In the genomic region with DNA sequence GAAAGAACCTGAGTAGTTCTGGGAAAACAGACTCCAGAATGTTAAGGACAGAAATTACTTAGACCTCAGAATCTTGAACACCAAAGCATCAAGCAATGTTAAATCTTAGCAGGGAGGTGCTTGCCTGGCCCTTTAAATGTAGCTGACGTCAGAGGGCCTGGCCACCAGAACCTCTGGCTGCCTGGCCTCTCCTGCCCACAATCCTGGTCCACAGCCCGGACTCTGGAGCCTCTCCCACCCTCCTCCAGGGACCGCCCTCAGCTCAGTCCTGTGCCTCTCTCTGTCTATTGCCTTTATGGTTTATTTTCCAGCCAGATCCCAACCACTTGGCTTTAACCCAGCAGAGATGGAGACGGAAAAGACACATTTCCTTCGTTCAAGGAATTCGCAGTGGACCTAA, we compare ENCODE assay signal across 20 cellular contexts. TPM values are rescaled to one million over a fixed set of nuclear protein-coding genes. Genes with fewer than 3 reads are reported as not detected.
DNase-seq lines count a peak whose midpoint lies in the region; ATAC-seq, FAIRE-seq and TF ChIP-seq lines count a peak whose summit lies in the region.
"Had no signal": no experiment of that assay in that cellular context is flagged by ENCODE, and none has a peak within 500 bp of the region (broad histone marks: within the 10 kb centered on the region; RNA-seq: fewer than 3 reads in every experiment).

No MANE protein-coding gene starts in this region.

- WGBS in H1 (ENCODE audit: extremely low coverage in 1 of 2, insufficient coverage in 1 of 2, insufficient read length in 1 of 2, insufficient replicate concordance in 2 of 2, low coverage in 1 of 2, low lambda C conversion rate in 2 of 2, missing lambda C conversion rate in 1 of 2), 2 experiments, result 73% methylated on average over 6 of the region's 6 CpGs; no CpG with 5 or more reads in 1 of the 2 experiments

- H3K79me2 ChIP-seq in H1 (ENCODE audit: control insufficient read depth in 1 of 2, insufficient read depth in 2 of 2, low read length in 2 of 2), result no peaks in the 10 kb centered on the region

- H3K9me3 Mint-ChIP-seq in activated naive CD4-positive, alpha-beta T cell treated with anti-CD3 and anti-CD28 coated beads, Interleukin-2, amount 10 ng/mL, durations not matched to agents 7 days and 5 days, result no peaks in the 10 kb centered on the region
- no peaks in the 10 kb centered on the region for H3K9me3 Mint-ChIP-seq in nephron progenitor cell
- H3K9me3 Mint-ChIP-seq: CD8-positive, alpha-beta memory T cell; nephron; type B pancreatic cell had no signal

- TF ChIP-seq RAD21 in H1 (IDR thresholded peaks at IDR 0.05 in 1 of 2, conservative IDR thresholded peaks at IDR 0.05 in 1 of 2; ENCODE audit: low read depth in 2 of 2, low read length in 2 of 2), result peak in 1 of 2 experiments; percentile 34; a peak in 2 of 4 replicates

- no peak overlapping the region for H4K5ac ChIP-seq in H1 (ENCODE audit: insufficient read length, low read depth, low read length)

- TF ChIP-seq CTCF in right atrium auricular region (IDR thresholded peaks at IDR 0.05) (no peak), H1 (IDR thresholded peaks at IDR 0.05; ENCODE audit: control extremely low read depth in 1 of 3, insufficient read depth in 1 of 3, low read depth in 1 of 3, low read length in 3 of 3) (no peak), nephron progenitor cell (IDR thresholded peaks at IDR 0.05) (no peak)

- H2BK15ac ChIP-seq in H1 (ENCODE audit: low read length), result no peak overlapping the region

- H3K27ac Mint-ChIP-seq in activated naive CD4-positive, alpha-beta T cell treated with anti-CD3 and anti-CD28 coated beads, Interleukin-2, amount 10 ng/mL, durations not matched to agents 7 days and 5 days, result no peak overlapping the region
- H3K27ac Mint-ChIP-seq in nephron progenitor cell, result no peak overlapping the region
- H3K27ac Mint-ChIP-seq: nephron, type B pancreatic cell had no signal

- no peaks in the 10 kb centered on the region for H3K27me3 ChIP-seq in right atrium auricular region
- H3K27me3 ChIP-seq in H1 (replicated peaks in 1 of 4; ENCODE audit: control insufficient read depth in 3 of 4, extremely low read depth in 1 of 4, insufficient read depth in 3 of 4, low read length in 3 of 4), result no peaks in the 10 kb centered on the region
- H3K27me3 ChIP-seq: breast epithelium had no signal

- H2BK5ac ChIP-seq in H1 (ENCODE audit: low read depth, low read length), result no peak overlapping the region

- peak overlapping the region; percentile 71; the same call in 1 of the 2 replicates for H4K8ac ChIP-seq in H1 (ENCODE audit: extremely low read depth, insufficient read depth, low read length)

- CTCF ChIA-PET in H1 (lab: Charles Lee; ENCODE audit: partially characterized antibody), result interaction anchor here (0.6 kb wide), 1 partner anchor 193 kb away, joined by 3 read pairs; no protein-coding TSS in a partner anchor
- CTCF ChIA-PET in activated naive CD4-positive, alpha-beta T cell treated with anti-CD3 and anti-CD28 coated beads, Interleukin-2, amount 10 ng/mL, durations not matched to agents 7 days and 5 days (lab: Charles Lee), result no interaction called here

- POLR2A ChIA-PET in H1 (lab: Charles Lee; ENCODE audit: partially characterized antibody), result interaction anchor here (0.9 kb wide), 1 partner anchor 16 kb away, joined by 3 read pairs; no protein-coding TSS in a partner anchor

- TF ChIP-seq EP300 in H1 (IDR thresholded peaks at IDR 0.05; ENCODE audit: borderline replicate concordance in 1 of 2, low read depth in 2 of 2, low read length in 2 of 2), result no peak

- H3K4me2 ChIP-seq in H1 (ENCODE audit: insufficient read depth in 1 of 2, low read depth in 2 of 2, low read length in 2 of 2), result no peak overlapping the region

- no peak for FAIRE-seq in H1 (lab: Jason Lieb, UNC)
- FAIRE-seq: GM18507 had no signal

- DNase-seq in Right ventricle myocardium inferior (ENCODE audit: missing footprints), result no peak
- DNase-seq in right atrium auricular region (ENCODE audit: low spot score), result no peak
- DNase-seq in H1 (ENCODE audit: low read depth in 1 of 2, low spot score in 2 of 2), result no peak
- DNase-seq in left kidney (ENCODE audit: low read depth, low spot score), result peak; percentile 9
- DNase-seq in activated naive CD4-positive, alpha-beta T cell treated with anti-CD3 and anti-CD28 coated beads, Interleukin-2, amount 10 ng/mL, durations not matched to agents 7 days and 5 days, result no peak
- no peak for DNase-seq in nephron progenitor cell
- DNase-seq: 8988T; activated gamma-delta T cell; CD8-positive, alpha-beta memory T cell; GF-D8; NCI-H446; OCI-M1; stimulated activated CD4-positive, alpha-beta T cell treated with anti-CD3 and anti-CD28 coated beads, Interleukin-4, amount 100 ng/mL, for 24 hours; WERI-Rb-1 had no signal

- H3K9me3 ChIP-seq in right atrium auricular region, result no peaks in the 10 kb centered on the region
- H3K9me3 ChIP-seq in H1 (ENCODE audit: insufficient read depth in 2 of 2, low read depth in 1 of 2, low read length in 1 of 2), result no peaks in the 10 kb centered on the region
- H3K9me3 ChIP-seq: breast epithelium had no signal

- H4K91ac ChIP-seq in H1 (replicated peaks; ENCODE audit: insufficient read length, low read length), result no peak overlapping the region

- no peaks in the 10 kb centered on the region for H4K20me1 ChIP-seq in H1 (replicated peaks in 1 of 2; ENCODE audit: control insufficient read depth in 1 of 2, insufficient read depth in 2 of 2, low read length in 2 of 2)

- no peak overlapping the region for H3K9ac ChIP-seq in H1 (replicated peaks in 1 of 4; ENCODE audit: extremely low read depth in 1 of 4, low read depth in 3 of 4, low read length in 3 of 4)

- H3K23ac ChIP-seq in H1 (ENCODE audit: insufficient read length), result no peak overlapping the region

- TF ChIP-seq POLR2A in H1 (IDR thresholded peaks at IDR 0.05; ENCODE audit: control extremely low read depth in 1 of 2, low read depth in 2 of 2, low read length in 2 of 2), result no peak

- no peaks in the 10 kb centered on the region for H3K79me1 ChIP-seq in H1 (ENCODE audit: low read depth, low read length)

- no peak overlapping the region for H2BK20ac ChIP-seq in H1 (ENCODE audit: low read length)

- H3K4me3 ChIP-seq in right atrium auricular region (no peak overlapping the region), H1 (ENCODE audit: extremely low read depth in 1 of 4, insufficient read depth in 2 of 4, low read depth in 3 of 4, low read length in 4 of 4) (no peak overlapping the region)
- H3K4me3 ChIP-seq: breast epithelium had no signal

- peak; percentile 79 for ATAC-seq in Right ventricle myocardium inferior
- no peak for ATAC-seq in GM21786 (IDR thresholded peaks at IDR 0.05; ENCODE audit: unreplicated experiment)
- no peak for ATAC-seq in HG03108 (IDR thresholded peaks at IDR 0.05; ENCODE audit: unreplicated experiment)

- no peak overlapping the region for H2AK5ac ChIP-seq in H1 (ENCODE audit: low read depth, low read length)

- no peak overlapping the region for H2BK120ac ChIP-seq in H1 (replicated peaks; ENCODE audit: low read depth, low read length)

- no peak overlapping the region for H3K4me3 Mint-ChIP-seq in activated naive CD4-positive, alpha-beta T cell treated with anti-CD3 and anti-CD28 coated beads, Interleukin-2, amount 10 ng/mL, durations not matched to agents 7 days and 5 days
- H3K4me3 Mint-ChIP-seq in nephron progenitor cell, result no peak overlapping the region
- H3K4me3 Mint-ChIP-seq: CD8-positive, alpha-beta memory T cell; nephron; type B pancreatic cell had no signal

- peak overlapping the region; percentile 91 for H2AFZ ChIP-seq in H1 (ENCODE audit: low read length)

- H3K4me1 Mint-ChIP-seq in activated naive CD4-positive, alpha-beta T cell treated with anti-CD3 and anti-CD28 coated beads, Interleukin-2, amount 10 ng/mL, durations not matched to agents 7 days and 5 days, result peaks cover 45% of the 10 kb centered on the region
- H3K4me1 Mint-ChIP-seq in nephron progenitor cell, result peaks cover 27% of the 10 kb centered on the region

- no peak overlapping the region for H2BK12ac ChIP-seq in H1 (ENCODE audit: low read depth, low read length)

- no peak overlapping the region for H3K18ac ChIP-seq in H1 (ENCODE audit: extremely low read depth, low read length)

- peaks cover 0 to 8% of the 10 kb centered on the region in 2 donors for H3K4me1 ChIP-seq in right atrium auricular region
- H3K4me1 ChIP-seq in H1 (replicated peaks in 1 of 4; ENCODE audit: control insufficient read depth in 3 of 4, insufficient read depth in 4 of 4, low read length in 3 of 4), result no peaks in the 10 kb centered on the region; a peak in 2 of 7 replicates
- H3K4me1 ChIP-seq: breast epithelium had no signal

- H3K56ac ChIP-seq in H1 (replicated peaks; ENCODE audit: insufficient read length, low read depth, low read length), result no peak overlapping the region

- H3K14ac ChIP-seq in H1 (ENCODE audit: insufficient read length), result no peak overlapping the region

- intact Hi-C loops in Right ventricle myocardium inferior (cut with DNase I), result no loop called here

- H3K36me3 ChIP-seq in right atrium auricular region, result no peaks in the 10 kb centered on the region
- H3K36me3 ChIP-seq in H1 (ENCODE audit: control insufficient read depth in 2 of 4, insufficient read depth in 4 of 4, low read length in 3 of 4), result no peaks in the 10 kb centered on the region
- H3K36me3 ChIP-seq: breast epithelium, WERI-Rb-1 had no signal

- H3K27ac ChIP-seq in right atrium auricular region (no peak overlapping the region), H1 (ENCODE audit: low read depth, low read length) (no peak overlapping the region)
- H3K27ac ChIP-seq: breast epithelium, WERI-Rb-1 had no signal

- H3K23me2 ChIP-seq in H1 (ENCODE audit: low read depth, low read length), result no peaks in the 10 kb centered on the region

- H3K36me3 Mint-ChIP-seq in activated naive CD4-positive, alpha-beta T cell treated with anti-CD3 and anti-CD28 coated beads, Interleukin-2, amount 10 ng/mL, durations not matched to agents 7 days and 5 days, result no peaks in the 10 kb centered on the region
- no peaks in the 10 kb centered on the region for H3K36me3 Mint-ChIP-seq in nephron progenitor cell (ENCODE audit: low read depth)
- H3K36me3 Mint-ChIP-seq: type B pancreatic cell had no signal

- no peaks in the 10 kb centered on the region for H3K27me3 Mint-ChIP-seq in activated naive CD4-positive, alpha-beta T cell treated with anti-CD3 and anti-CD28 coated beads, Interleukin-2, amount 10 ng/mL, durations not matched to agents 7 days and 5 days
- no peaks in the 10 kb centered on the region for H3K27me3 Mint-ChIP-seq in nephron progenitor cell (ENCODE audit: low read depth, poor library complexity)
- H3K27me3 Mint-ChIP-seq: CD8-positive, alpha-beta memory T cell had no signal

- H3K4ac ChIP-seq in H1 (replicated peaks; ENCODE audit: insufficient read length, low read depth, low read length), result no peak overlapping the region

RNA-seq across cellular contexts. Expression of a gene that starts 42.2 kb away (rescaled TPM):
- total RNA-seq in Right ventricle myocardium inferior, result 1.0 TPM
- 1 to 10 TPM; 2.1 to 5.9 TPM for total RNA-seq in right atrium auricular region
- 2.1 and 3.0 TPM in 2 replicates for total RNA-seq in H1 (2021; fragmentation: NEBNext Ultra II Directional; extraction: Animal tissue kit (Norgen Biotek cat#: 25700))
- 1.3 and 2.4 TPM in 2 replicates for polyA plus RNA-seq in H1 (2011; rRNA removed)
- polyA plus RNA-seq in H1 (2011; cell fraction: cytosol; rRNA removed), result 0.98 TPM
- 2.8 TPM for polyA plus RNA-seq in H1 (2011; cell fraction: nucleus; rRNA removed)
- 0.92 to 1.7 TPM (median 1.3 TPM) in 4 replicates for polyA plus RNA-seq in H1 (2012, experiment 1 of 2)
- polyA plus RNA-seq in H1 (2012, experiment 2 of 2), result 1.3 TPM
- polyA plus RNA-seq in H1 (2013, experiment 1 of 2), result 0.61 TPM
- polyA plus RNA-seq in H1 (2013, experiment 2 of 2), result 0.57 TPM
- polyA minus RNA-seq in H1 (2011; rRNA and poly(A)+ RNA removed), result 1.8 and 2.3 TPM in 2 replicates
- 0.51 TPM for polyA minus RNA-seq in H1 (2011; cell fraction: cytosol; rRNA and poly(A)+ RNA removed)
- 6.1 TPM for polyA minus RNA-seq in H1 (2011; cell fraction: nucleus; rRNA and poly(A)+ RNA removed)
- polyA plus RNA-seq: CD8-positive, alpha-beta memory T cell had no signal

RNA-seq across cellular contexts. Expression of a gene that starts 53.8 kb away (rescaled TPM):
- total RNA-seq in Right ventricle myocardium inferior (16.3 TPM), right atrium auricular region (10 to 100 TPM; 23.0 to 34.3 TPM)
- total RNA-seq in H1 (2021; fragmentation: NEBNext Ultra II Directional; extraction: Animal tissue kit (Norgen Biotek cat#: 25700)), result 27.9 and 29.2 TPM in 2 replicates
- polyA plus RNA-seq in H1 (2011; rRNA removed), result 18.7 and 23.7 TPM in 2 replicates
- polyA plus RNA-seq in H1 (2011; cell fraction: cytosol; rRNA removed), result 18.5 TPM
- 14.2 TPM for polyA plus RNA-seq in H1 (2011; cell fraction: nucleus; rRNA removed)
- polyA plus RNA-seq in H1 (2012, experiment 1 of 2), result 12.0 to 16.6 TPM (median 13.3 TPM) in 4 replicates
- polyA plus RNA-seq in H1 (2012, experiment 2 of 2), result 11.2 TPM
- polyA plus RNA-seq in H1 (2013, experiment 1 of 2), result 20.0 TPM
- polyA plus RNA-seq in H1 (2013, experiment 2 of 2), result 20.1 TPM
- polyA minus RNA-seq in H1 (2011; rRNA and poly(A)+ RNA removed), result 14.0 and 16.9 TPM in 2 replicates
- 20.9 TPM for polyA minus RNA-seq in H1 (2011; cell fraction: cytosol; rRNA and poly(A)+ RNA removed)
- 32.6 TPM for polyA minus RNA-seq in H1 (2011; cell fraction: nucleus; rRNA and poly(A)+ RNA removed)
